In the genomic region with DNA sequence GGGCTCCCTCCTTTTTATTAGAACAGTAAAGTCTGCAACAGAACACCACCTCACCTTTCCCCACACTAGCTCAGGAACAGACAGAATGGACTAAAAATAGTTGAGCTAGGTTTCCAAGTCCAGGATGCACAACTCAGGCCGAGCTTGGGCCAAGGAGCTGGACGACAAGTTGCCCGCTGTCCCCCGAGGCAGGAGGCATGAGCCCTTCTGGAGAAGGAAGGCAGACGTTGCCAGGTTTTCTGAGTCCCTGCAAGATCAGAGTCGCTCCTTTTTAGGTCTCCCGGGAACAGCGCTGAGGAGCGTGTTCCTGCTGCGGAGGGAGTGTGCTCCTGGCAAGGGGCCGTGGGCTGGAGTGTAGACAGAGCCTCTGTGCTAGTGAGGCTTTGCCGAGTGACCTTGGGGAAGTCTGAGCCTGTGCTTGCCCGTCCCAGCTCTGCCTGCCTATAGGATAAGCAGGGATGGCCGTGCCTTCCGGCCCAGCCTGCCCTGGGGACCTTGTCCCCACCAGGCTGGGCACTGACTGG, we compare ENCODE assay signal across 9 cellular contexts.
DNase-seq lines count a peak whose midpoint lies in the region; ATAC-seq lines count a peak whose summit lies in the region.
"Had no signal": no experiment of that assay in that cellular context is flagged by ENCODE, and none has a peak within 500 bp of the region (broad histone marks: within the 10 kb centered on the region; RNA-seq: fewer than 3 reads in every experiment).

No MANE protein-coding gene starts in this region.

- H2AK5ac ChIP-seq in mesenchymal stem cell (ENCODE audit: low read length, severe bottlenecking): no peak overlapping the region

- H3K27ac ChIP-seq in mesenchymal stem cell (ENCODE audit: low read length, poor library complexity, severe bottlenecking): no peak overlapping the region

- H3K9me3 ChIP-seq in mesenchymal stem cell (ENCODE audit: control insufficient read depth, low read length): no peaks in the 10 kb centered on the region

- intact Hi-C loops in Right ventricle myocardium inferior (cut with DNase I) (loop anchor here (1.0 to 10.0 kb wide), 2 partner anchors 145 to 259 kb away; no protein-coding TSS in a partner anchor), sciatic nerve (cut with DNase I) (loop anchor here (10.0 kb wide), 1 partner anchor 191 kb away; no protein-coding TSS in a partner anchor)

- no peak overlapping the region for H2BK12ac ChIP-seq in mesenchymal stem cell (ENCODE audit: low read length in 2 of 2)

- H3K27me3 ChIP-seq in mesenchymal stem cell (ENCODE audit: control insufficient read depth in 1 of 2, insufficient read depth in 1 of 2, low read length in 2 of 2): peaks cover 13 to 20% of the 10 kb centered on the region in 2 experiments

- 82% methylated on average over 15 of the region's 15 CpGs for WGBS in mesenchymal stem cell

- H3K9ac ChIP-seq in mesenchymal stem cell (ENCODE audit: low read length): no peak overlapping the region

- no peak overlapping the region for H2BK15ac ChIP-seq in mesenchymal stem cell (ENCODE audit: low read depth, poor library complexity, severe bottlenecking)

- H3K18ac ChIP-seq in mesenchymal stem cell (ENCODE audit: low read depth in 1 of 2, low read length in 2 of 2): no peak overlapping the region

- H3K23ac ChIP-seq in mesenchymal stem cell (ENCODE audit: low read length in 2 of 2): no peak overlapping the region

- no peak overlapping the region for H2AFZ ChIP-seq in mesenchymal stem cell (ENCODE audit: low read depth, low read length)

- ATAC-seq in Right ventricle myocardium inferior: peak; percentile 56
- ATAC-seq in sciatic nerve: peak; percentile 13
- no peak for ATAC-seq in GM21619 (IDR thresholded peaks at IDR 0.05; ENCODE audit: unreplicated experiment)

- no peak overlapping the region for H2BK120ac ChIP-seq in mesenchymal stem cell (ENCODE audit: low read depth, low read length)

- H4K91ac ChIP-seq in mesenchymal stem cell (ENCODE audit: low read length): no peak overlapping the region

- H3K4me1 ChIP-seq in mesenchymal stem cell (ENCODE audit: control insufficient read depth, insufficient read depth, low read depth, low read length): peaks cover 8% of the 10 kb centered on the region

- H3K4me2 ChIP-seq in mesenchymal stem cell (ENCODE audit: low read length, poor library complexity, severe bottlenecking): no peak overlapping the region

- H3K14ac ChIP-seq in mesenchymal stem cell (ENCODE audit: low read length in 2 of 2): no peak overlapping the region

- H3K4ac ChIP-seq in mesenchymal stem cell (ENCODE audit: low read depth in 1 of 2, low read length in 2 of 2): no peak overlapping the region

- no peaks in the 10 kb centered on the region for H3K79me1 ChIP-seq in mesenchymal stem cell (replicated peaks; ENCODE audit: low read length, poor library complexity, severe bottlenecking)

- no peak overlapping the region for H2BK5ac ChIP-seq in mesenchymal stem cell (ENCODE audit: low read depth, low read length, poor library complexity, severe bottlenecking)

- no peak overlapping the region for H4K8ac ChIP-seq in mesenchymal stem cell (ENCODE audit: low read length)

- DNase-seq in NCI-H2227 treated with DMSO at 0.1 percent for 48 hours (lab: John Stamatoyannopoulos, UW) (peak; percentile 94), NCI-H2227 (lab: John Stamatoyannopoulos, UW; ENCODE audit: unreplicated experiment) (no peak), NCI-H446 treated with DMSO at 0.1 percent for 48 hours (lab: John Stamatoyannopoulos, UW) (peak; percentile 91), Right ventricle myocardium inferior (ENCODE audit: missing footprints) (peak; percentile 64), sciatic nerve (ENCODE audit: low spot score) (peak; percentile 48), mesenchymal stem cell (no peak), CD1c-positive myeloid dendritic cell (ENCODE audit: extremely low spot score) (no peak)
- DNase-seq: NCI-H2029 had no signal

- H3K4me3 ChIP-seq in mesenchymal stem cell (ENCODE audit: insufficient read depth in 1 of 2, low read depth in 1 of 2, low read length in 2 of 2): no peak overlapping the region

- no peaks in the 10 kb centered on the region for H3K36me3 ChIP-seq in mesenchymal stem cell (ENCODE audit: control insufficient read depth in 1 of 2, insufficient read depth in 2 of 2, low read depth in 1 of 2, low read length in 2 of 2)

Comparison
In these comparisons a context has a peak if more than half of its experiments do, and no peak if none do; other contexts are left out.
1. DNase-seq: peak in NCI-H2227 treated with DMSO at 0.1 percent for 48 hours (single experiment), NCI-H446 treated with DMSO at 0.1 percent for 48 hours (single experiment), Right ventricle myocardium inferior (single experiment) and sciatic nerve (single experiment); none in NCI-H2227 (single experiment), mesenchymal stem cell (single experiment) and CD1c-positive myeloid dendritic cell (single experiment).